23 cellular contexts compared by ENCODE assay signal in genomic region chr3:43194069-43194468, GRCh38.
DNase-seq lines count a peak whose midpoint lies in the region; ATAC-seq, FAIRE-seq and TF ChIP-seq lines count a peak whose summit lies in the region.
"Had no signal": no experiment of that assay in that cellular context is flagged by ENCODE, and none has a peak within 500 bp of the region (broad histone marks: within the 10 kb centered on the region; RNA-seq: fewer than 3 reads in every experiment).

No MANE protein-coding gene starts in this region.

- WGBS in HepG2 (ENCODE audit: low lambda C conversion rate) = 53% methylated on average over 3 of the region's 6 CpGs

- intact Hi-C loops in HepG2 (cut with micrococcal nuclease; ENCODE audit: unreplicated experiment) (no loop called here), left colon (cut with DNase I, micrococcal nuclease) (no loop called here)

- H3K4me3 Mint-ChIP-seq in activated CD8-positive, alpha-beta T cell treated with anti-CD3 and anti-CD28 coated beads, Interleukin-2, amount 10 ng/mL, durations not matched to agents 7 days and 5 days = peak overlapping the region; percentile 52
- H3K4me3 Mint-ChIP-seq in stimulated activated naive CD8-positive, alpha-beta T cell treated with anti-CD3 and anti-CD28 coated beads, Interleukin-15, Interleukin-2, amounts not matched to agents 100 ng/mL and 50 ng/mL, for 24 hours = no peak overlapping the region
- H3K4me3 Mint-ChIP-seq: nephron progenitor cell, WTC11 had no signal

- no TSS peak for BruUV-seq in HepG2 (replicated peaks; lab: Mats Ljungman, UMichigan)

- H3K9me3 ChIP-seq in HepG2 (ENCODE audit: low read length) = no peaks in the 10 kb centered on the region
- H3K9me3 ChIP-seq: psoas muscle had no signal

- H3K36me3 ChIP-seq in HepG2 (replicated peaks in 1 of 2; ENCODE audit: control insufficient read depth in 1 of 2, insufficient read depth in 2 of 2, low read length in 2 of 2) = no peaks in the 10 kb centered on the region
- H3K36me3 ChIP-seq: tibial nerve had no signal

- peak overlapping the region; percentile 94 for H3K27ac Mint-ChIP-seq in activated CD8-positive, alpha-beta T cell treated with anti-CD3 and anti-CD28 coated beads, Interleukin-2, amount 10 ng/mL, durations not matched to agents 7 days and 5 days
- peak overlapping the region; percentile 23 for H3K27ac Mint-ChIP-seq in stimulated activated naive CD8-positive, alpha-beta T cell treated with anti-CD3 and anti-CD28 coated beads, Interleukin-15, Interleukin-2, amounts not matched to agents 100 ng/mL and 50 ng/mL, for 24 hours
- H3K27ac Mint-ChIP-seq: nephron progenitor cell, WTC11 had no signal

- in situ Hi-C loops in HepG2 (cut with HindIII; ENCODE audit: extremely low pct_ligation_motif_present, low pct_unique_long_range_greater_than_20kb) = no loop called here

- FAIRE-seq in HepG2 (lab: Jason Lieb, UNC) (no peak), GM19239 (lab: Jason Lieb, UNC) (no peak)

- no peak for TF ChIP-seq RAD21 in HepG2 (CRISPR knock-in tag; IDR thresholded peaks at IDR 0.05)

- H3K9ac ChIP-seq in HepG2 (ENCODE audit: insufficient read depth, low read depth, low read length) = peak overlapping the region; percentile 27; the same call in 1 of the 2 replicates

- no peaks in the 10 kb centered on the region for H3K9me3 Mint-ChIP-seq in activated CD8-positive, alpha-beta T cell treated with anti-CD3 and anti-CD28 coated beads, Interleukin-2, amount 10 ng/mL, durations not matched to agents 7 days and 5 days (ENCODE audit: insufficient read depth)
- peaks cover 4% of the 10 kb centered on the region for H3K9me3 Mint-ChIP-seq in stimulated activated naive CD8-positive, alpha-beta T cell treated with anti-CD3 and anti-CD28 coated beads, Interleukin-15, Interleukin-2, amounts not matched to agents 100 ng/mL and 50 ng/mL, for 24 hours

- no peak for TF ChIP-seq CTCF in HepG2 (CRISPR knock-in tag; IDR thresholded peaks at IDR 0.05)

- H3K4me1 ChIP-seq in HepG2 (ENCODE audit: insufficient read depth, low read length) = peaks cover 28% of the 10 kb centered on the region
- H3K4me1 ChIP-seq: psoas muscle, tibial nerve had no signal

- peak overlapping the region in 1 of 3 experiments; percentile 51; a peak in 2 of 6 replicates for H3K4me3 ChIP-seq in HepG2 (replicated peaks in 1 of 3; ENCODE audit: insufficient read depth in 1 of 3, low read depth in 2 of 3, low read length in 3 of 3)
- H3K4me3 ChIP-seq: psoas muscle, tibial nerve had no signal

- H3K36me3 Mint-ChIP-seq in activated CD8-positive, alpha-beta T cell treated with anti-CD3 and anti-CD28 coated beads, Interleukin-2, amount 10 ng/mL, durations not matched to agents 7 days and 5 days (ENCODE audit: low read depth) = peaks cover 8% of the 10 kb centered on the region
- no peaks in the 10 kb centered on the region for H3K36me3 Mint-ChIP-seq in stimulated activated naive CD8-positive, alpha-beta T cell treated with anti-CD3 and anti-CD28 coated beads, Interleukin-15, Interleukin-2, amounts not matched to agents 100 ng/mL and 50 ng/mL, for 24 hours (ENCODE audit: low read depth)
- H3K36me3 Mint-ChIP-seq: WTC11 had no signal

- peak; percentile 29 for DNase-seq in activated T-cell treated with anti-CD3 and anti-CD28 coated beads, Interleukin-2, amount 50 U/mL, for 1 hour
- DNase-seq in activated T-cell treated with anti-CD3 and anti-CD28 coated beads for 4 hours (no peak), HepG2 (ENCODE audit: low spot score) (no peak), GM19239 (ENCODE audit: insufficient read length, low spot score) (no peak), left colon (no peak)
- DNase-seq in activated CD8-positive, alpha-beta T cell treated with anti-CD3 and anti-CD28 coated beads, Interleukin-2, amount 10 ng/mL, durations not matched to agents 7 days and 5 days = no peak
- DNase-seq: ACHN; activated CD8-positive, alpha-beta memory T cell treated with anti-CD3 and anti-CD28 coated beads, Interleukin-2, amount 50 U/mL, for 48 hours; amniotic stem cell; caudate nucleus; effector CD8-positive, alpha-beta T cell; head of caudate nucleus; Karpas-422; NCI-H1105; NCI-H524 treated with DMSO at 0.1 percent for 48 hours; nephron progenitor cell; psoas muscle; Right ventricle myocardium superior had no signal

- H3K4me1 Mint-ChIP-seq in activated CD8-positive, alpha-beta T cell treated with anti-CD3 and anti-CD28 coated beads, Interleukin-2, amount 10 ng/mL, durations not matched to agents 7 days and 5 days (ENCODE audit: low read depth) = peaks cover 59% of the 10 kb centered on the region
- peaks cover 68% of the 10 kb centered on the region for H3K4me1 Mint-ChIP-seq in stimulated activated naive CD8-positive, alpha-beta T cell treated with anti-CD3 and anti-CD28 coated beads, Interleukin-15, Interleukin-2, amounts not matched to agents 100 ng/mL and 50 ng/mL, for 24 hours (ENCODE audit: low read depth)
- H3K4me1 Mint-ChIP-seq: nephron progenitor cell, WTC11 had no signal

- TF ChIP-seq POLR2A in HepG2 (IDR thresholded peaks at IDR 0.05; ENCODE audit: insufficient read depth in 1 of 2, low read depth in 2 of 2, low read length in 2 of 2) = no peak

- ATAC-seq in activated CD8-positive, alpha-beta T cell treated with anti-CD3 and anti-CD28 coated beads, Interleukin-2, amount 10 ng/mL, durations not matched to agents 7 days and 5 days = peak; percentile 28
- no peak for ATAC-seq in HepG2
- ATAC-seq in GM19324 (IDR thresholded peaks at IDR 0.05; ENCODE audit: low FRiP score, unreplicated experiment) = no peak
- ATAC-seq in left colon = no peak
- ATAC-seq: psoas muscle, WTC11 had no signal

- CTCF ChIA-PET in activated CD8-positive, alpha-beta T cell treated with anti-CD3 and anti-CD28 coated beads, Interleukin-2, amount 10 ng/mL, durations not matched to agents 7 days and 5 days (lab: Charles Lee) = interaction anchor here (1.5 kb wide), 2 partner anchors 14 to 31 kb away, joined by 5 to 9 read pairs; no protein-coding TSS in a partner anchor
- CTCF ChIA-PET in HepG2 (lab: Yijun Ruan, JAX; ENCODE audit: low intra/inter-chr PET ratio, low total read pairs) = no interaction called here

- H4K20me1 ChIP-seq in HepG2 (ENCODE audit: insufficient read depth, low read length) = no peaks in the 10 kb centered on the region

- no peak overlapping the region for H2AFZ ChIP-seq in HepG2 (ENCODE audit: low read length)

- POLR2A ChIA-PET in activated CD8-positive, alpha-beta T cell treated with anti-CD3 and anti-CD28 coated beads, Interleukin-2, amount 10 ng/mL, durations not matched to agents 7 days and 5 days (lab: Charles Lee) = interaction anchor here (0.6 to 1.6 kb wide), 4 partner anchors 10 to 316 kb away, joined by 3 to 6 read pairs (median 4); no protein-coding TSS in a partner anchor
- POLR2A ChIA-PET in HepG2 (lab: Yijun Ruan, JAX) = no interaction called here

- H3K4me2 ChIP-seq in HepG2 (ENCODE audit: low read depth, low read length) = peak overlapping the region; percentile 71

- peaks cover 3% of the 10 kb centered on the region for H3K27me3 Mint-ChIP-seq in activated CD8-positive, alpha-beta T cell treated with anti-CD3 and anti-CD28 coated beads, Interleukin-2, amount 10 ng/mL, durations not matched to agents 7 days and 5 days (ENCODE audit: low read depth)
- H3K27me3 Mint-ChIP-seq in stimulated activated naive CD8-positive, alpha-beta T cell treated with anti-CD3 and anti-CD28 coated beads, Interleukin-15, Interleukin-2, amounts not matched to agents 100 ng/mL and 50 ng/mL, for 24 hours = no peaks in the 10 kb centered on the region

- TF ChIP-seq EP300 in HepG2 (IDR thresholded peaks at IDR 0.05; ENCODE audit: low read depth in 2 of 2, low read length in 2 of 2) (no peak), HepG2 (CRISPR knock-in tag; IDR thresholded peaks at IDR 0.05; ENCODE audit: borderline replicate concordance) (no peak)

- H3K79me2 ChIP-seq in HepG2 (ENCODE audit: insufficient read depth, low read length) = no peaks in the 10 kb centered on the region

- H3K27me3 ChIP-seq in HepG2 (ENCODE audit: control insufficient read depth in 1 of 2, insufficient read depth in 2 of 2, low read length in 2 of 2) = peaks cover 0 to 7% of the 10 kb centered on the region in 2 experiments; a peak in 1 of 5 replicates
- H3K27me3 ChIP-seq: tibial nerve had no signal

- H3K27ac ChIP-seq in HepG2 (ENCODE audit: extremely low read length, insufficient read depth, low read length) = no peak overlapping the region
- H3K27ac ChIP-seq: C4-2B, psoas muscle, tibial nerve had no signal

TF ChIP-seq in HepG2, 621 proteins besides CTCF, POLR2A, EP300 and RAD21:
- TF ChIP-seq MIXL1 (CRISPR knock-in tag; IDR thresholded peaks at IDR 0.05) = no peak
- TF ChIP-seq SKIL (CRISPR knock-in tag; IDR thresholded peaks at IDR 0.05; ENCODE audit: borderline replicate concordance) = 0 out of 2 replicates have a peak, but pooled peaks have one; percentile 12
TF ChIP-seq in HepG2: peak in this region for 1.
